8 cellular contexts compared by ENCODE assay signal in genomic region chr15:70258369-70259029, GRCh38.
DNase-seq lines count a peak whose midpoint lies in the region; TF ChIP-seq lines count a peak whose summit lies in the region.

No MANE protein-coding gene starts in this region.

- DNase-seq in NCI-H2171 treated with DMSO at 0.1 percent for 48 hours (lab: John Stamatoyannopoulos, UW) = peak; percentile 52
- DNase-seq in NCI-H2171 (lab: John Stamatoyannopoulos, UW) = no peak
- peak; percentile 18 to 41 (median 36) for DNase-seq in activated CD4-positive, CD25-positive, alpha-beta regulatory T cell (lab: John Stamatoyannopoulos, UW)
- DNase-seq in coronary artery (ENCODE audit: low spot score) = no peak
- peak; percentile 50 for DNase-seq in stimulated activated CD4-positive, alpha-beta T cell treated with anti-CD3 and anti-CD28 coated beads, Interleukin-2, amount 100 ng/mL, for 4 hours (ENCODE audit: low read depth)
- no peak for DNase-seq in HuH-7.5 (ENCODE audit: low spot score)
- no peak for DNase-seq in NCI-H524 (lab: John Stamatoyannopoulos, UW)
- DNase-seq in iPS-NIHi7 (ENCODE audit: extremely low spot score) = no peak

- no peak overlapping the region for H3K27ac ChIP-seq in coronary artery

- peak overlapping the region; percentile 8 for H3K4me3 ChIP-seq in coronary artery

- no peak for TF ChIP-seq CTCF in coronary artery (IDR thresholded peaks at IDR 0.05)

Comparison
In these comparisons a context has a peak if more than half of its experiments do, and no peak if none do; other contexts are left out.
1. DNase-seq: peak in NCI-H2171 treated with DMSO at 0.1 percent for 48 hours (single experiment), activated CD4-positive, CD25-positive, alpha-beta regulatory T cell (4 of 4) and stimulated activated CD4-positive, alpha-beta T cell treated with anti-CD3 and anti-CD28 coated beads, Interleukin-2, amount 100 ng/mL, for 4 hours (single experiment); none in NCI-H2171 (single experiment), coronary artery (single experiment), HuH-7.5 (single experiment), NCI-H524 (0 of 2) and iPS-NIHi7 (single experiment).